ENCODE assay signal across 19 cellular contexts in genomic region chr3:162534431-162534830, GRCh38.
A peak's percentile ranks its signal among the peaks of the same experiment; 100 is the strongest.
DNase-seq lines count a peak whose midpoint lies in the region; ATAC-seq and TF ChIP-seq lines count a peak whose summit lies in the region.
"Had no signal": no experiment of that assay in that cellular context is flagged by ENCODE, and none has a peak within 500 bp of the region (broad histone marks: within the 10 kb centered on the region; RNA-seq: fewer than 3 reads in every experiment).

No MANE protein-coding gene starts in this region.

- H3K36me3 ChIP-seq in DND-41 (ENCODE audit: insufficient read depth, low read length), result no peaks in the 10 kb centered on the region
- H3K36me3 ChIP-seq in hepatocyte (replicated peaks; ENCODE audit: insufficient read depth, low read depth), result no peaks in the 10 kb centered on the region

- H2AFZ ChIP-seq in DND-41 (ENCODE audit: low read depth, low read length), result peak overlapping the region; percentile 49; the same call in 1 of the 2 replicates
- H2AFZ ChIP-seq in hepatocyte, result no peak overlapping the region

- in situ Hi-C loops in SK-MEL-5 (cut with HindIII; ENCODE audit: low pct_unique_long_range_greater_than_20kb, low sequenced_read_pairs), result no loop called here

- H3K4me2 ChIP-seq in DND-41 (ENCODE audit: insufficient read depth, low read length) (no peak overlapping the region), hepatocyte (peak overlapping the region; percentile 40)

- TF ChIP-seq CTCF in DND-41 (IDR thresholded peaks at IDR 0.05; ENCODE audit: borderline replicate concordance, extremely low read depth, low read length, poor library complexity, severe bottlenecking) (no peak), hepatocyte (IDR thresholded peaks at IDR 0.05; ENCODE audit: poor library complexity) (no peak)

- DNase-seq in COLO829 (ENCODE audit: low spot score) (peak; percentile 58), DND-41 (no peak), SK-MEL-5 (ENCODE audit: low read depth, low spot score) (peak; percentile 24), hepatocyte (ENCODE audit: low spot score) (no peak), T1000 (lab: John Stamatoyannopoulos, UW) (no peak), DMS79 (lab: John Stamatoyannopoulos, UW) (no peak)
- DNase-seq: ACHN; AML-193; CD4-positive, alpha-beta T cell; DMS79 treated with DMSO at 0.1 percent for 48 hours; EL; H7; HFFc6; IMR-90 had no signal

- H4K20me1 ChIP-seq in DND-41 (ENCODE audit: insufficient read depth, low read length), result no peaks in the 10 kb centered on the region
- no peaks in the 10 kb centered on the region for H4K20me1 ChIP-seq in hepatocyte (ENCODE audit: insufficient read depth, poor library complexity, severe bottlenecking)

- no peaks in the 10 kb centered on the region for H3K79me2 ChIP-seq in DND-41 (ENCODE audit: insufficient read depth, low read length)
- peaks cover 2% of the 10 kb centered on the region for H3K79me2 ChIP-seq in hepatocyte

- H3K27ac ChIP-seq in DND-41 (ENCODE audit: low read length) (no peak overlapping the region), hepatocyte (peak overlapping the region; percentile 32)
- H3K27ac ChIP-seq: C4-2B had no signal

- WGBS in hepatocyte (ENCODE audit: low lambda C conversion rate, missing lambda C conversion rate), result 57% methylated on average over 2 of the region's 2 CpGs

- H3K27me3 ChIP-seq in DND-41 (ENCODE audit: insufficient read depth, low read length, poor library complexity), result no peaks in the 10 kb centered on the region
- no peaks in the 10 kb centered on the region for H3K27me3 ChIP-seq in hepatocyte

- H3K9me2 ChIP-seq in hepatocyte (replicated peaks; ENCODE audit: insufficient read depth), result no peaks in the 10 kb centered on the region

- H3K9me3 ChIP-seq in DND-41 (ENCODE audit: insufficient read depth, low read length, severe bottlenecking) (peaks cover 5% of the 10 kb centered on the region), hepatocyte (ENCODE audit: low read depth) (no peaks in the 10 kb centered on the region)

- H3K9ac ChIP-seq in DND-41 (ENCODE audit: low read depth, low read length), result no peak overlapping the region

- ATAC-seq in DND-41 (ENCODE audit: insufficient read depth, low read depth) (no peak), HG03025 (IDR thresholded peaks at IDR 0.05; ENCODE audit: low FRiP score, unreplicated experiment) (no peak)
- ATAC-seq: GM12878, HCT116, K562 had no signal

- H3K4me1 ChIP-seq in DND-41 (ENCODE audit: insufficient read depth, low read length) (peaks cover 7% of the 10 kb centered on the region; the same call in 1 of the 2 replicates), hepatocyte (ENCODE audit: insufficient read depth) (no peaks in the 10 kb centered on the region)

- H3K4me3 ChIP-seq in DND-41 (ENCODE audit: low read depth in 1 of 2, low read length in 2 of 2) (no peak overlapping the region), hepatocyte (no peak overlapping the region)
- H3K4me3 ChIP-seq: GM12878, K562 had no signal

Comparison
In these comparisons a context has a peak if more than half of its experiments do, and no peak if none do; other contexts are left out.
1. DNase-seq: peak in COLO829 (single experiment) and SK-MEL-5 (single experiment); none in DND-41 (single experiment), hepatocyte (single experiment), T1000 (single experiment) and DMS79 (single experiment).